ENCODE assay signal across 9 cellular contexts in genomic region chr11:62974848-62975522, GRCh38. TPM values are rescaled to one million over a fixed set of nuclear protein-coding genes. Genes with fewer than 3 reads are reported as not detected.
DNase-seq lines count a peak whose midpoint lies in the region; ATAC-seq and TF ChIP-seq lines count a peak whose summit lies in the region.
"Had no signal": no experiment of that assay in that cellular context is flagged by ENCODE, and none has a peak within 500 bp of the region (broad histone marks: within the 10 kb centered on the region; RNA-seq: fewer than 3 reads in every experiment).

No MANE protein-coding gene starts in this region.

- H3K4me3 ChIP-seq in kidney epithelial cell (ENCODE audit: low read depth, low read length), result no peak overlapping the region

- ATAC-seq in activated T-cell treated with anti-CD3 and anti-CD28 coated beads, Interleukin-2, amount 50 U/mL, for 72 hours (replicated peaks in 1 of 2), result peak; percentile 51 to 56
- ATAC-seq in GM21423 (IDR thresholded peaks at IDR 0.05; ENCODE audit: unreplicated experiment) (no peak), GM19324 (IDR thresholded peaks at IDR 0.05; ENCODE audit: low FRiP score, unreplicated experiment) (no peak)

- intact Hi-C loops in activated CD4-positive, alpha-beta T cell treated with anti-CD3 and anti-CD28 coated beads, Interleukin-2, amount 10 ng/mL, durations not matched to agents 24 days and 14 days (cut with micrococcal nuclease), result loop anchor here (1.0 kb wide), 1 partner anchor 69 kb away; no protein-coding TSS in a partner anchor

- H3K27ac Mint-ChIP-seq in activated CD4-positive, alpha-beta T cell treated with anti-CD3 and anti-CD28 coated beads, Interleukin-2, amount 10 ng/mL, durations not matched to agents 24 days and 14 days, result no peak overlapping the region
- H3K27ac Mint-ChIP-seq in activated CD4-positive, alpha-beta T cell treated with anti-CD3 and anti-CD28 coated beads, Interleukin-2, amount 10 ng/mL, durations not matched to agents 7 days and 5 days, result no peak overlapping the region
- H3K27ac Mint-ChIP-seq in activated T-cell treated with anti-CD3 and anti-CD28 coated beads, Interleukin-2, amount 50 U/mL, for 72 hours, result no peak overlapping the region

- CTCF ChIA-PET in activated CD4-positive, alpha-beta T cell treated with anti-CD3 and anti-CD28 coated beads, Interleukin-2, amount 10 ng/mL, durations not matched to agents 7 days and 5 days (lab: Charles Lee), result interaction anchor here (0.8 to 2.4 kb wide), 2 partner anchors 9 to 68 kb away, joined by 3 to 8 read pairs; no protein-coding TSS in a partner anchor

- H3K4me1 Mint-ChIP-seq in activated CD4-positive, alpha-beta T cell treated with anti-CD3 and anti-CD28 coated beads, Interleukin-2, amount 10 ng/mL, durations not matched to agents 24 days and 14 days, result no peaks in the 10 kb centered on the region
- H3K4me1 Mint-ChIP-seq in activated CD4-positive, alpha-beta T cell treated with anti-CD3 and anti-CD28 coated beads, Interleukin-2, amount 10 ng/mL, durations not matched to agents 7 days and 5 days, result no peaks in the 10 kb centered on the region
- H3K4me1 Mint-ChIP-seq in activated T-cell treated with anti-CD3 and anti-CD28 coated beads, Interleukin-2, amount 50 U/mL, for 72 hours (ENCODE audit: low read depth), result no peaks in the 10 kb centered on the region

- POLR2A ChIA-PET in activated CD4-positive, alpha-beta T cell treated with anti-CD3 and anti-CD28 coated beads, Interleukin-2, amount 10 ng/mL, durations not matched to agents 7 days and 5 days (lab: Charles Lee), result no interaction called here

- peak; percentile 48 for TF ChIP-seq CTCF in kidney epithelial cell (IDR thresholded peaks at IDR 0.05; ENCODE audit: insufficient read depth, low read length, poor library complexity, severe bottlenecking)

- H3K4me3 Mint-ChIP-seq in activated CD4-positive, alpha-beta T cell treated with anti-CD3 and anti-CD28 coated beads, Interleukin-2, amount 10 ng/mL, durations not matched to agents 24 days and 14 days, result no peak overlapping the region
- no peak overlapping the region for H3K4me3 Mint-ChIP-seq in activated CD4-positive, alpha-beta T cell treated with anti-CD3 and anti-CD28 coated beads, Interleukin-2, amount 10 ng/mL, durations not matched to agents 7 days and 5 days
- no peak overlapping the region for H3K4me3 Mint-ChIP-seq in activated T-cell treated with anti-CD3 and anti-CD28 coated beads, Interleukin-2, amount 50 U/mL, for 72 hours

- H3K27me3 ChIP-seq in kidney epithelial cell (ENCODE audit: control insufficient read depth, insufficient read depth, low read length), result peaks cover 3% of the 10 kb centered on the region

- no peaks in the 10 kb centered on the region for H3K9me3 Mint-ChIP-seq in activated CD4-positive, alpha-beta T cell treated with anti-CD3 and anti-CD28 coated beads, Interleukin-2, amount 10 ng/mL, durations not matched to agents 24 days and 14 days
- no peaks in the 10 kb centered on the region for H3K9me3 Mint-ChIP-seq in activated CD4-positive, alpha-beta T cell treated with anti-CD3 and anti-CD28 coated beads, Interleukin-2, amount 10 ng/mL, durations not matched to agents 7 days and 5 days
- H3K9me3 Mint-ChIP-seq in activated T-cell treated with anti-CD3 and anti-CD28 coated beads, Interleukin-2, amount 50 U/mL, for 72 hours, result no peaks in the 10 kb centered on the region

- H3K27me3 Mint-ChIP-seq in activated CD4-positive, alpha-beta T cell treated with anti-CD3 and anti-CD28 coated beads, Interleukin-2, amount 10 ng/mL, durations not matched to agents 24 days and 14 days, result peaks cover 5% of the 10 kb centered on the region
- H3K27me3 Mint-ChIP-seq in activated CD4-positive, alpha-beta T cell treated with anti-CD3 and anti-CD28 coated beads, Interleukin-2, amount 10 ng/mL, durations not matched to agents 7 days and 5 days, result peaks cover 6% of the 10 kb centered on the region
- peaks cover 24% of the 10 kb centered on the region for H3K27me3 Mint-ChIP-seq in activated T-cell treated with anti-CD3 and anti-CD28 coated beads, Interleukin-2, amount 50 U/mL, for 72 hours (ENCODE audit: low read depth)

- no peaks in the 10 kb centered on the region for H3K36me3 Mint-ChIP-seq in activated CD4-positive, alpha-beta T cell treated with anti-CD3 and anti-CD28 coated beads, Interleukin-2, amount 10 ng/mL, durations not matched to agents 24 days and 14 days (ENCODE audit: low read depth)
- H3K36me3 Mint-ChIP-seq in activated CD4-positive, alpha-beta T cell treated with anti-CD3 and anti-CD28 coated beads, Interleukin-2, amount 10 ng/mL, durations not matched to agents 7 days and 5 days (ENCODE audit: low read depth), result no peaks in the 10 kb centered on the region
- H3K36me3 Mint-ChIP-seq in activated T-cell treated with anti-CD3 and anti-CD28 coated beads, Interleukin-2, amount 50 U/mL, for 72 hours (ENCODE audit: insufficient read depth in 2 of 2), result no peaks in the 10 kb centered on the region

- DNase-seq in activated CD4-positive, alpha-beta T cell treated with anti-CD3 and anti-CD28 coated beads, Interleukin-2, amount 10 ng/mL, durations not matched to agents 24 days and 14 days, result peak; percentile 63
- no peak for DNase-seq in activated CD4-positive, alpha-beta T cell treated with anti-CD3 and anti-CD28 coated beads, Interleukin-2, amount 10 ng/mL, durations not matched to agents 7 days and 5 days
- peak; percentile 83 for DNase-seq in NCI-H1436 treated with DMSO at 0.1 percent for 48 hours (lab: John Stamatoyannopoulos, UW)
- peak; percentile 10 to 21 for DNase-seq in activated T-cell treated with anti-CD3 and anti-CD28 coated beads, Interleukin-2, amount 50 U/mL, for 72 hours
- DNase-seq in kidney epithelial cell (ENCODE audit: low read depth), result no peak
- DNase-seq in C1 segment of cervical spinal cord (lab: John Stamatoyannopoulos, UW), result no peak

- no peaks in the 10 kb centered on the region for H3K36me3 ChIP-seq in kidney epithelial cell (ENCODE audit: control insufficient read depth, insufficient read depth, low read length)

RNA-seq across cellular contexts. Expression of gene SLC22A6, which starts 9.8 kb away (rescaled TPM):
- total RNA-seq in activated CD4-positive, alpha-beta T cell treated with anti-CD3 and anti-CD28 coated beads, Interleukin-2, amount 10 ng/mL, durations not matched to agents 24 days and 14 days, result not detected in 2 replicates
- total RNA-seq in activated CD4-positive, alpha-beta T cell treated with anti-CD3 and anti-CD28 coated beads, Interleukin-2, amount 10 ng/mL, durations not matched to agents 7 days and 5 days, result not detected
- total RNA-seq in activated T-cell treated with anti-CD3 and anti-CD28 coated beads, Interleukin-2, amount 50 U/mL, for 72 hours, result not detected
- total RNA-seq in kidney epithelial cell, result not detected in 2 replicates
- total RNA-seq: activated CD8-positive, alpha-beta memory T cell treated with anti-CD3 and anti-CD28 coated beads for 36 hours had no signal

RNA-seq across cellular contexts. Expression of gene SLC22A8, which starts 40.7 kb away (rescaled TPM):
- not detected in 2 replicates for total RNA-seq in activated CD4-positive, alpha-beta T cell treated with anti-CD3 and anti-CD28 coated beads, Interleukin-2, amount 10 ng/mL, durations not matched to agents 24 days and 14 days
- total RNA-seq in activated CD4-positive, alpha-beta T cell treated with anti-CD3 and anti-CD28 coated beads, Interleukin-2, amount 10 ng/mL, durations not matched to agents 7 days and 5 days, result not detected
- not detected for total RNA-seq in activated T-cell treated with anti-CD3 and anti-CD28 coated beads, Interleukin-2, amount 50 U/mL, for 72 hours
- total RNA-seq in kidney epithelial cell, result not detected in 2 replicates
- total RNA-seq: activated CD8-positive, alpha-beta memory T cell treated with anti-CD3 and anti-CD28 coated beads for 36 hours had no signal

RNA-seq across cellular contexts. Expression of gene CHRM1, which starts 53.8 kb away (rescaled TPM):
- total RNA-seq in activated CD4-positive, alpha-beta T cell treated with anti-CD3 and anti-CD28 coated beads, Interleukin-2, amount 10 ng/mL, durations not matched to agents 24 days and 14 days, result not detected in 2 replicates
- total RNA-seq in activated CD4-positive, alpha-beta T cell treated with anti-CD3 and anti-CD28 coated beads, Interleukin-2, amount 10 ng/mL, durations not matched to agents 7 days and 5 days, result not detected
- not detected for total RNA-seq in activated T-cell treated with anti-CD3 and anti-CD28 coated beads, Interleukin-2, amount 50 U/mL, for 72 hours
- total RNA-seq in kidney epithelial cell, result not detected in 2 replicates
- total RNA-seq: activated CD8-positive, alpha-beta memory T cell treated with anti-CD3 and anti-CD28 coated beads for 36 hours had no signal

Comparison
In these comparisons a context has a peak if more than half of its experiments do, and no peak if none do; other contexts are left out.
1. DNase-seq: peak in activated CD4-positive, alpha-beta T cell treated with anti-CD3 and anti-CD28 coated beads, Interleukin-2, amount 10 ng/mL, durations not matched to agents 24 days and 14 days (single experiment), NCI-H1436 treated with DMSO at 0.1 percent for 48 hours (single experiment) and activated T-cell treated with anti-CD3 and anti-CD28 coated beads, Interleukin-2, amount 50 U/mL, for 72 hours (2 of 2); none in activated CD4-positive, alpha-beta T cell treated with anti-CD3 and anti-CD28 coated beads, Interleukin-2, amount 10 ng/mL, durations not matched to agents 7 days and 5 days (single experiment), kidney epithelial cell (single experiment) and C1 segment of cervical spinal cord (0 of 14).
2. ATAC-seq: peak in activated T-cell treated with anti-CD3 and anti-CD28 coated beads, Interleukin-2, amount 50 U/mL, for 72 hours (2 of 2); none in GM21423 (single experiment) and GM19324 (single experiment).